23 cellular contexts compared by ENCODE assay signal in genomic region chr10:17783751-17784150, GRCh38. TPM values are rescaled to one million over a fixed set of nuclear protein-coding genes. Genes with fewer than 3 reads are reported as not detected.
DNase-seq lines count a peak whose midpoint lies in the region; ATAC-seq and TF ChIP-seq lines count a peak whose summit lies in the region.
"Had no signal": no experiment of that assay in that cellular context is flagged by ENCODE, and none has a peak within 500 bp of the region (broad histone marks: within the 10 kb centered on the region; RNA-seq: fewer than 3 reads in every experiment).

No MANE protein-coding gene starts in this region.

- 13 to 42% (median 38%) methylated on average over 1 of the region's 1 CpG for WGBS in stomach, 5 donors

- H3K27ac Mint-ChIP-seq in MCF 10A (ENCODE audit: low read depth, unreplicated experiment): peak overlapping the region; percentile 13
- no peak overlapping the region for H3K27ac Mint-ChIP-seq in naive thymus-derived CD8-positive, alpha-beta T cell
- H3K27ac Mint-ChIP-seq: activated CD4-positive, alpha-beta memory T cell treated with anti-CD3 and anti-CD28 coated beads, Interleukin-2, amount 10 ng/mL, durations not matched to agents 7 days and 5 days had no signal

- H3K9me3 Mint-ChIP-seq in MCF 10A (ENCODE audit: unreplicated experiment): no peaks in the 10 kb centered on the region
- no peaks in the 10 kb centered on the region for H3K9me3 Mint-ChIP-seq in naive thymus-derived CD8-positive, alpha-beta T cell
- H3K9me3 Mint-ChIP-seq: activated CD4-positive, alpha-beta memory T cell treated with anti-CD3 and anti-CD28 coated beads, Interleukin-2, amount 10 ng/mL, durations not matched to agents 7 days and 5 days; neural crest cell had no signal

- no peaks in the 10 kb centered on the region for H3K27me3 Mint-ChIP-seq in MCF 10A (ENCODE audit: insufficient read depth, unreplicated experiment)
- peaks cover 0 to 3% (median 0%) of the 10 kb centered on the region in 5 donors for H3K27me3 Mint-ChIP-seq in naive thymus-derived CD8-positive, alpha-beta T cell

- TF ChIP-seq CTCF in MCF 10A (IDR thresholded peaks at IDR 0.05; ENCODE audit: unreplicated experiment) (no peak), breast epithelium (IDR thresholded peaks at IDR 0.05) (no peak), RWPE2 (IDR thresholded peaks at IDR 0.05; ENCODE audit: poor library complexity, severe bottlenecking) (no peak), foreskin keratinocyte (conservative IDR thresholded peaks at IDR 0.05) (no peak), stomach (IDR thresholded peaks at IDR 0.05) (no peak), uterus (IDR thresholded peaks at IDR 0.05) (no peak)

- no TSS peak for BruUV-seq in MCF 10A (replicated peaks; lab: Mats Ljungman, UMichigan)

- CTCF ChIA-PET in MCF 10A (lab: Yijun Ruan, JAX): no interaction called here
- CTCF ChIA-PET in HEK293T (lab: Yijun Ruan, JAX): no interaction called here

- H3K4me1 Mint-ChIP-seq in MCF 10A (ENCODE audit: insufficient read depth, unreplicated experiment): peaks cover 31% of the 10 kb centered on the region
- H3K4me1 Mint-ChIP-seq in naive thymus-derived CD8-positive, alpha-beta T cell: peaks cover 0 to 4% (median 1%) of the 10 kb centered on the region in 4 donors
- H3K4me1 Mint-ChIP-seq: activated CD4-positive, alpha-beta memory T cell treated with anti-CD3 and anti-CD28 coated beads, Interleukin-2, amount 10 ng/mL, durations not matched to agents 7 days and 5 days had no signal

- H3K27me3 ChIP-seq in breast epithelium (no peaks in the 10 kb centered on the region), RWPE2 (ENCODE audit: insufficient read depth, poor library complexity, severe bottlenecking) (no peaks in the 10 kb centered on the region), foreskin keratinocyte (no peaks in the 10 kb centered on the region), stomach (no peaks in the 10 kb centered on the region), uterus (no peaks in the 10 kb centered on the region)
- H3K27me3 ChIP-seq: colonic mucosa, MG63, suprapubic skin had no signal

- POLR2A ChIA-PET in MCF 10A (lab: Yijun Ruan, JAX) (interaction anchor here (0.7 kb wide), 1 partner anchor 9 kb away, joined by 3 read pairs; no protein-coding TSS in a partner anchor), HEK293T (lab: Yijun Ruan, JAX) (no interaction called here)
- POLR2A ChIA-PET in naive thymus-derived CD8-positive, alpha-beta T cell (lab: Charles Lee): no interaction called here

- intact Hi-C loops in MCF 10A (cut with micrococcal nuclease) (no loop called here), breast epithelium (cut with DNase I; ENCODE audit: low total_unique reads) (no loop called here), stomach (cut with DNase I; ENCODE audit: low total_unique reads) (no loop called here), uterus (cut with DNase I; ENCODE audit: low total_unique reads) (no loop called here)

- ATAC-seq in RWPE2 (ENCODE audit: low read depth) (no peak), foreskin keratinocyte (no peak)
- ATAC-seq in naive thymus-derived CD8-positive, alpha-beta T cell: no peak

- TF ChIP-seq EP300 in stomach (IDR thresholded peaks at IDR 0.05): no peak

- peak overlapping the region; percentile 2 for H3K4me3 Mint-ChIP-seq in MCF 10A (ENCODE audit: unreplicated experiment)
- H3K4me3 Mint-ChIP-seq in naive thymus-derived CD8-positive, alpha-beta T cell: no peak overlapping the region
- H3K4me3 Mint-ChIP-seq: activated CD4-positive, alpha-beta memory T cell treated with anti-CD3 and anti-CD28 coated beads, Interleukin-2, amount 10 ng/mL, durations not matched to agents 7 days and 5 days; neural crest cell had no signal

- H3K4me3 ChIP-seq in breast epithelium (no peak overlapping the region), RWPE2 (ENCODE audit: severe bottlenecking) (no peak overlapping the region), stomach (no peak overlapping the region), uterus (no peak overlapping the region)
- H3K4me3 ChIP-seq: colonic mucosa, MG63, suprapubic skin had no signal

- no peak overlapping the region for H3K27ac ChIP-seq in breast epithelium
- H3K27ac ChIP-seq in RWPE2 (ENCODE audit: poor library complexity, severe bottlenecking): peak overlapping the region; percentile 93
- peak overlapping the region; percentile 16 for H3K27ac ChIP-seq in foreskin keratinocyte
- peak overlapping the region in 3 of 5 donors; percentile 6 to 58 (median 36) for H3K27ac ChIP-seq in stomach
- H3K27ac ChIP-seq in uterus: no peak overlapping the region
- H3K27ac ChIP-seq: C4-2B, colonic mucosa, suprapubic skin had no signal

- H3K36me3 ChIP-seq in breast epithelium (no peaks in the 10 kb centered on the region), RWPE2 (ENCODE audit: low read depth) (no peaks in the 10 kb centered on the region), stomach (no peaks in the 10 kb centered on the region), uterus (no peaks in the 10 kb centered on the region)
- H3K36me3 ChIP-seq: colonic mucosa, MG63, suprapubic skin had no signal

- no peaks in the 10 kb centered on the region for H3K9me3 ChIP-seq in breast epithelium
- no peaks in the 10 kb centered on the region for H3K9me3 ChIP-seq in RWPE2 (ENCODE audit: severe bottlenecking)
- no peaks in the 10 kb centered on the region for H3K9me3 ChIP-seq in stomach
- H3K9me3 ChIP-seq in uterus: no peaks in the 10 kb centered on the region
- H3K9me3 ChIP-seq: colonic mucosa, MG63, suprapubic skin had no signal

- TF ChIP-seq POLR2A in breast epithelium (IDR thresholded peaks at IDR 0.05) (no peak), stomach (IDR thresholded peaks at IDR 0.05) (no peak), uterus (IDR thresholded peaks at IDR 0.05) (no peak)

- no peaks in the 10 kb centered on the region for H3K4me1 ChIP-seq in breast epithelium
- peaks cover 41% of the 10 kb centered on the region for H3K4me1 ChIP-seq in RWPE2 (ENCODE audit: insufficient read depth, poor library complexity, severe bottlenecking)
- H3K4me1 ChIP-seq in foreskin keratinocyte: peaks cover 39% of the 10 kb centered on the region
- peaks cover 0 to 29% (median 9%) of the 10 kb centered on the region in 4 donors for H3K4me1 ChIP-seq in stomach
- H3K4me1 ChIP-seq in uterus: no peaks in the 10 kb centered on the region
- H3K4me1 ChIP-seq: colonic mucosa had no signal

- no peaks in the 10 kb centered on the region for H3K36me3 Mint-ChIP-seq in MCF 10A (ENCODE audit: insufficient read depth, unreplicated experiment)
- peaks cover 0 to under 1% (median 0%) of the 10 kb centered on the region in 3 donors for H3K36me3 Mint-ChIP-seq in naive thymus-derived CD8-positive, alpha-beta T cell

- DNase-seq in MCF 10A (ENCODE audit: unreplicated experiment): no peak
- DNase-seq in breast epithelium (ENCODE audit: low spot score in 2 of 2): no peak
- no peak for DNase-seq in RWPE2 (ENCODE audit: low spot score)
- no peak for DNase-seq in foreskin keratinocyte
- no peak for DNase-seq in stomach
- DNase-seq in uterus: no peak
- DNase-seq in HEK293T (ENCODE audit: extremely low spot score): no peak
- no peak for DNase-seq in naive thymus-derived CD8-positive, alpha-beta T cell
- DNase-seq: ACHN; activated CD4-positive, alpha-beta memory T cell treated with anti-CD3 and anti-CD28 coated beads, Interleukin-2, amount 10 ng/mL, durations not matched to agents 7 days and 5 days; activated naive CD4-positive, alpha-beta T cell treated with Interleukin-2 at 50 U/mL for 16 hours; colonic mucosa; H7; kidney glomerular epithelial cell; NCI-H345; NK-92 treated with Interleukin-12 subunit alpha and Interleukin-12 subunit beta, amount 100 ng/mL, for 24 hours; SHP77 had no signal

TF ChIP-seq in HEK293T, 16 proteins besides CTCF, POLR2A, EP300 and RAD21:
- no peak for TF ChIP-seq FOXM1 (IDR thresholded peaks at IDR 0.05; ENCODE audit: borderline replicate concordance)
- TF ChIP-seq HDGF (IDR thresholded peaks at IDR 0.05; ENCODE audit: borderline replicate concordance): no peak
- TF ChIP-seq L3MBTL2 (conservative IDR thresholded peaks at IDR 0.05): no peak
- no peak for TF ChIP-seq ELF4 (IDR thresholded peaks at IDR 0.05)
- no peak for TF ChIP-seq CTBP1 (IDR thresholded peaks at IDR 0.05; ENCODE audit: borderline replicate concordance)
- TF ChIP-seq ARNT (IDR thresholded peaks at IDR 0.05): no peak
- TF ChIP-seq, protein P1, sequence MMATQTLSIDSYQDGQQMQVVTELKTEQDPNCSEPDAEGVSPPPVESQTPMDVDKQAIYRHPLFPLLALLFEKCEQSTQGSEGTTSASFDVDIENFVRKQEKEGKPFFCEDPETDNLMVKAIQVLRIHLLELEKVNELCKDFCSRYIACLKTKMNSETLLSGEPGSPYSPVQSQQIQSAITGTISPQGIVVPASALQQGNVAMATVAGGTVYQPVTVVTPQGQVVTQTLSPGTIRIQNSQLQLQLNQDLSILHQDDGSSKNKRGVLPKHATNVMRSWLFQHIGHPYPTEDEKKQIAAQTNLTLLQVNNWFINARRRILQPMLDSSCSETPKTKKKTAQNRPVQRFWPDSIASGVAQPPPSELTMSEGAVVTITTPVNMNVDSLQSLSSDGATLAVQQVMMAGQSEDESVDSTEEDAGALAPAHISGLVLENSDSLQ (IDR thresholded peaks at IDR 0.05): no peak
- TF ChIP-seq LEF1 (IDR thresholded peaks at IDR 0.05; ENCODE audit: borderline replicate concordance): no peak
- no peak for TF ChIP-seq FOXA1 (IDR thresholded peaks at IDR 0.05)

RNA-seq across cellular contexts. Expression of gene MRC1, which starts 25.4 kb away (rescaled TPM):
- total RNA-seq in MCF 10A (2022): 0.05 TPM in 1 of 2 replicates, not detected in the other
- 100 to 1,000 TPM in 1 of 3 donors, 10 to 100 TPM in 2; 13.8 to 197 (median 29.3) TPM for total RNA-seq in breast epithelium
- 0.07 TPM in 1 of 2 replicates, not detected in the other for total RNA-seq in foreskin keratinocyte
- polyA plus RNA-seq in foreskin keratinocyte: 0.01 TPM in 1 of 2 replicates, not detected in the other
- 10 to 100 TPM in 3 of 5 donors, 1 to 10 TPM in 2; 4.9 to 50.3 (median 19.1) TPM for total RNA-seq in stomach
- polyA plus RNA-seq in stomach: 1 to 10 TPM; 1.9 to 7.9 (median 7.0) TPM
- 10 to 100 TPM; 14.9 to 51.8 (median 28.0) TPM for total RNA-seq in uterus
- total RNA-seq in naive thymus-derived CD8-positive, alpha-beta T cell: 1 to 10 TPM; 1.2 to 1.3 TPM
- polyA plus RNA-seq in naive thymus-derived CD8-positive, alpha-beta T cell: not detected
- total RNA-seq: activated CD4-positive, alpha-beta memory T cell treated with anti-CD3 and anti-CD28 coated beads, Interleukin-2, amount 10 ng/mL, durations not matched to agents 7 days and 5 days; G401; neural crest cell; T-helper 1 cell treated with Interleukin-12 subunit alpha and Interleukin-12 subunit beta and Interleukin-4 antibody, amounts not matched to agents 30 ng/mL and 1 ng/mL, for 36 hours had no signal

RNA-seq across cellular contexts. Expression of gene TMEM236, which starts 31.8 kb away (rescaled TPM):
- total RNA-seq in MCF 10A (2022): 0.09 and 0.37 TPM in 2 replicates
- 1 to 10 TPM in 1 of 3 donors, under 1 TPM in 2; 0.59 to 2.9 (median 0.66) TPM for total RNA-seq in breast epithelium
- 0.63 TPM in 1 of 2 replicates, not detected in the other for total RNA-seq in foreskin keratinocyte
- 0.26 TPM in 1 of 2 replicates, not detected in the other for polyA plus RNA-seq in foreskin keratinocyte
- total RNA-seq in stomach: 1 to 10 TPM in 4 of 5 donors, not detected in 1; 1.1 to 9.6 (median 3.1) TPM
- under 1 TPM in 2 of 3 donors, not detected in 1; 0.08 to 0.19 TPM for polyA plus RNA-seq in stomach
- 1 to 10 TPM in 1 of 4 donors, under 1 TPM in 2, not detected in 1; 0.59 to 1.2 (median 0.73) TPM for total RNA-seq in uterus
- under 1 TPM; 0.18 to 0.36 TPM for total RNA-seq in naive thymus-derived CD8-positive, alpha-beta T cell
- polyA plus RNA-seq in naive thymus-derived CD8-positive, alpha-beta T cell: not detected
- total RNA-seq: G401, neural crest cell had no signal

Comparison
In these comparisons a context has a peak if more than half of its experiments do, and no peak if none do; other contexts are left out.
1. H3K27ac ChIP-seq: peak in RWPE2 (single experiment), foreskin keratinocyte (single experiment) and stomach (3 of 5); none in breast epithelium (0 of 2) and uterus (0 of 2).